32 cellular contexts compared by ENCODE assay signal in the genomic region with DNA sequence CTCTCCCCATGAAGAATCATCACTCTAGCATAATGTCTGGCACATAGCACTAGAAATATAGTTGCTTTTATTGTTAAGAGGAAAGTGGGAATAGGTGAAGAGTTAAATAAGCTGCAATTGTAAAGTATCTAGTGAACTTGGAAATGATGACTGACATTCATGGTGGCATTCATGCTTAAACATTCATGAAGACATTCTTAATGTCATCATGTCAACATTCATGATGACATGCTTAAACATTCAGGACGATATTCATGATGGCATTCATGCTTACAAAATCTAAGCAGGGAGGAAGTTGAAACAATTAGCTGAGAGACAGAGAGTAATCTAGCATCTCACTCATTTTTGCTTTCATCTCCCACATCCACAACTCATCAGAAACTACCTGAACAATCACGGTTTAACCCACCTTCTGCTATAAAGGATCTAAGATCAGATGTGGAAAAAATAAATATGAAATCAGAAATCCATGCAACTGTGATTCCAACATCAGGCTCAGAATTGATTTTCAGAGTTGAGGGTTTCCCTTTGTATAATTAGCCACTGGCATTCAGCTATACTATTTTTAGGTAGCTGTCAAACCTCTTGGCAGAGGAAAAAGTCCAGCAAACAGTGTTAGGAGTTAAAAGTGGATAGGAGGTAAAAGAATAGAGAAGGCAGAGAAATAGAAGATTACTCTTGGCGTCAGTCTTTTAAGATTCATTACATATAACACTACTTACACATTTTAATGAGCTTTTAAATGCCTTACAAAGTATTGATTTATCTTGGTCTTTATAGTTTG. TPM values are rescaled to one million over a fixed set of nuclear protein-coding genes. Genes with fewer than 3 reads are reported as not detected.
"Had no signal": no experiment of that assay in that cellular context is flagged by ENCODE, and none has a peak within 500 bp of the region (broad histone marks: within the 10 kb centered on the region; RNA-seq: fewer than 3 reads in every experiment).

No MANE protein-coding gene starts in this region.

- FAIRE-seq: TTC549 had no signal

- H3K4me2 ChIP-seq: SK-N-SH had no signal

- H3K4me1 ChIP-seq: ascending aorta, body of pancreas, breast epithelium, SJSA1 had no signal

- H3K27ac ChIP-seq: ascending aorta, body of pancreas, breast epithelium, SJSA1 had no signal

- H3K9ac ChIP-seq: SK-N-SH had no signal

- H3K4me3 ChIP-seq: ascending aorta, body of pancreas, breast epithelium, MG63, SJSA1 had no signal

- H3K9me2 ChIP-seq: SK-N-SH had no signal

- H3K36me3 ChIP-seq: ascending aorta, breast epithelium, MG63, SJSA1 had no signal

- H3K27me3 ChIP-seq: ascending aorta, body of pancreas, breast epithelium, SJSA1 had no signal

- DNase-seq: activated CD4-positive, alpha-beta T cell treated with anti-CD3 and anti-CD28 coated beads, Interleukin-2, amount 10 ng/mL, durations not matched to agents 24 days and 14 days; activated CD4-positive, alpha-beta T cell treated with anti-CD3 and anti-CD28 coated beads, Interleukin-2, amount 50 U/mL, for 4 hours; activated CD8-positive, alpha-beta T cell treated with anti-CD3 and anti-CD28 coated beads for 36 hours; activated gamma-delta T cell; activated naive CD4-positive, alpha-beta T cell treated with Interleukin-2 at 50 U/mL for 16 hours; activated naive CD8-positive, alpha-beta T cell treated with anti-CD3 and anti-CD28 coated beads, Interleukin-2, amount 10 ng/mL, durations not matched to agents 7 days and 5 days; activated T-cell treated with anti-CD3 and anti-CD28 coated beads, Interleukin-2, amount 50 U/mL, for 1 hour; amygdala; body of pancreas; Kasumi-1; KG1; MG63; MV-4-11; NCI-H1092; NCI-H146; NCI-H187; NCI-H2029 treated with DMSO at 0.1 percent for 48 hours; NCI-H2107; NCI-H2171; NCI-H510A; NCI-H526; NCI-H748 treated with DMSO at 0.1 percent for 48 hours; SHP77 treated with DMSO at 0.1 percent for 48 hours; SK-N-SH had no signal

- H3K9me3 ChIP-seq: ascending aorta, body of pancreas, breast epithelium, SJSA1, SK-N-SH had no signal

RNA-seq across cellular contexts. Expression of a gene that starts 3.5 kb away (rescaled TPM):
- total RNA-seq: activated CD4-positive, alpha-beta T cell treated with anti-CD3 and anti-CD28 coated beads, Interleukin-2, amount 10 ng/mL, durations not matched to agents 24 days and 14 days; activated CD8-positive, alpha-beta memory T cell treated with anti-CD3 and anti-CD28 coated beads for 36 hours; activated CD8-positive, alpha-beta T cell treated with anti-CD3 and anti-CD28 coated beads for 36 hours; ascending aorta; body of pancreas; breast epithelium; chondrocyte; RPMI7951; SJSA1 had no signal
- polyA plus RNA-seq: adipose tissue, SK-N-SH had no signal
